28 cellular contexts compared by ENCODE assay signal in the genomic region with DNA sequence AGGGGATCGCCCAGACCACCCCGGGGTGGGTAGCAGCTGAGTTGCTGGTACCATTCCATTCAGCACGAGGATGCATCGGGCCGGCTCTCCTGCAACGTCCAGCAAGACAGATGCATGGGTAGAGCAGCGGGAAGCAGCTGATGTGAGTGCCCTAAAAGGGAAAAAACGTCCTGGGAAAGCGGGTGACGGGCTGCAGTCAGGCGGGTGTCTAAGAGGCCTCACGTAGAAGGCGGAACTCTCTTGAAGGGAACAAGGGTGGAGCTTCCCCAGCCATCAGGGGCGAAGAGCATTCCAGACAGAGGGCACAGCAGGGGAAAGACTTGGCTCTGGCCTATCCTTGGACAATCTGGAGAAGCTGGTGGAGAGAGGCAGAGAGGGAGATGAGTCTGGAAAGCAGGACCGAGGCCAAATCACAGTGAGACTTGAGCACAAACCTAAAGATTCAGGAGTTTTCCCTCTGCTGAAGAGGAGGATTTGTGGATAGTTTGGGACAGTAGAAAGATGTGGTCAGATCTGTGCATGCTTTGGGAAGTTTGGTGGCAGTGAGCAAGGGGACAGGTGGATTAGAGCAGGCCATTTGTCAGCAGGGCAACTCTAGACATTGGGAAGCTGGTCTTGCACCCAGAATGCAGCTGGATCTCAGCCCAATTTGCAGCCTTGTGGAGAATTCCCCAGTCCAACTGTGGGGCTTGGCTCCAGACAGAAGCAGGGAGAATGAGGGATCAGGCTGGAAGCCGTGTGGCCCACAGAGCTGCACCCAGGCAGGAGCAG.
DNase-seq lines count a peak whose midpoint lies in the region; ATAC-seq, FAIRE-seq and TF ChIP-seq lines count a peak whose summit lies in the region.
"Had no signal": no experiment of that assay in that cellular context is flagged by ENCODE, and none has a peak within 500 bp of the region (broad histone marks: within the 10 kb centered on the region; RNA-seq: fewer than 3 reads in every experiment).

No MANE protein-coding gene starts in this region.

- H3K36me3 ChIP-seq in H7 (replicated peaks; ENCODE audit: control insufficient read depth, insufficient read depth, low read length) (no peaks in the 10 kb centered on the region), H1 (ENCODE audit: control insufficient read depth in 2 of 4, insufficient read depth in 4 of 4, low read length in 3 of 4) (no peaks in the 10 kb centered on the region; a peak in 1 of 8 replicates)
- H3K36me3 ChIP-seq: uterus had no signal

- H2AFZ ChIP-seq in H1 (ENCODE audit: low read length) = no peak overlapping the region

- H3K9ac ChIP-seq in H1 (replicated peaks in 1 of 4; ENCODE audit: extremely low read depth in 1 of 4, low read depth in 3 of 4, low read length in 3 of 4) = no peak overlapping the region

- H4K5ac ChIP-seq in H1 (ENCODE audit: insufficient read length, low read depth, low read length) = no peak overlapping the region

- no peak overlapping the region for H3K4me3 Mint-ChIP-seq in nephron progenitor cell
- H3K4me3 Mint-ChIP-seq: activated CD8-positive, alpha-beta T cell treated with anti-CD3 and anti-CD28 coated beads, Interleukin-2, amount 10 ng/mL, durations not matched to agents 7 days and 5 days; activated naive CD4-positive, alpha-beta T cell treated with anti-CD3 and anti-CD28 coated beads, Interleukin-2, amount 50 U/mL, for 24 hours; CD14-positive monocyte; neural crest cell; stimulated activated naive CD8-positive, alpha-beta T cell treated with anti-CD3 and anti-CD28 coated beads, Interleukin-15, Interleukin-2, amounts not matched to agents 100 ng/mL and 50 ng/mL, for 24 hours had no signal

- no peaks in the 10 kb centered on the region for H4K20me1 ChIP-seq in H1 (replicated peaks in 1 of 2; ENCODE audit: control insufficient read depth in 1 of 2, insufficient read depth in 2 of 2, low read length in 2 of 2)

- H3K23me2 ChIP-seq in H1 (ENCODE audit: low read depth, low read length) = no peaks in the 10 kb centered on the region; the same call in 1 of the 2 replicates

- no peak for TF ChIP-seq EP300 in H1 (IDR thresholded peaks at IDR 0.05; ENCODE audit: borderline replicate concordance in 1 of 2, low read depth in 2 of 2, low read length in 2 of 2)

- no peak for TF ChIP-seq POLR2A in H1 (IDR thresholded peaks at IDR 0.05; ENCODE audit: control extremely low read depth in 1 of 2, low read depth in 2 of 2, low read length in 2 of 2)

- DNase-seq in H7 (peak; percentile 64), H1 (ENCODE audit: low read depth in 1 of 2, low spot score in 2 of 2) (no peak), left ventricle myocardium superior (peak; percentile 48), nephron progenitor cell (no peak), NCI-H526 treated with DMSO at 0.1 percent for 48 hours (lab: John Stamatoyannopoulos, UW) (no peak), iPS-NIHi11 (ENCODE audit: low spot score) (no peak), glomerular visceral epithelial cell (ENCODE audit: extremely low spot score) (no peak)
- DNase-seq: activated CD4-positive, alpha-beta T cell treated with anti-CD3 and anti-CD28 coated beads for 4 hours; activated CD8-positive, alpha-beta T cell treated with anti-CD3 and anti-CD28 coated beads, Interleukin-2, amount 10 ng/mL, durations not matched to agents 7 days and 5 days; amygdala; mucosa of descending colon; NCI-H1092 treated with DMSO at 0.1 percent for 48 hours; NCI-H1930; NCI-H526; SHP77 treated with DMSO at 0.1 percent for 48 hours; stimulated activated CD8-positive, alpha-beta memory T cell treated with anti-CD3 and anti-CD28 coated beads, Interleukin-4, amount 100 ng/mL, for 48 hours; T-helper 2 cell had no signal

- no peak for FAIRE-seq in H1 (lab: Jason Lieb, UNC)
- FAIRE-seq: GM12892, K562, keratinocyte had no signal

- 84% methylated on average over 16 of the region's 16 CpGs; no CpG with 5 or more reads in 1 of the 2 experiments for WGBS in H1 (ENCODE audit: extremely low coverage in 1 of 2, insufficient coverage in 1 of 2, insufficient read length in 1 of 2, insufficient replicate concordance in 2 of 2, low coverage in 1 of 2, low lambda C conversion rate in 2 of 2, missing lambda C conversion rate in 1 of 2), 2 experiments

- POLR2A ChIA-PET in H1 (lab: Charles Lee; ENCODE audit: partially characterized antibody) = interaction anchor here (0.8 to 1.5 kb wide), 3 partner anchors 13 to 36 kb away, joined by 3 to 6 read pairs (median 3); no protein-coding TSS in a partner anchor

- H3K9me3 ChIP-seq in H1 (ENCODE audit: insufficient read depth in 2 of 2, low read depth in 1 of 2, low read length in 1 of 2) = no peaks in the 10 kb centered on the region
- H3K9me3 ChIP-seq: mucosa of descending colon, testis, uterus had no signal

- no peak overlapping the region for H2BK120ac ChIP-seq in H1 (replicated peaks; ENCODE audit: low read depth, low read length)

- no peak for TF ChIP-seq RAD21 in H1 (IDR thresholded peaks at IDR 0.05 in 1 of 2, conservative IDR thresholded peaks at IDR 0.05 in 1 of 2; ENCODE audit: low read depth in 2 of 2, low read length in 2 of 2)

- H2AK5ac ChIP-seq in H1 (ENCODE audit: low read depth, low read length) = no peak overlapping the region

- H2BK20ac ChIP-seq in H1 (ENCODE audit: low read length) = peak overlapping the region; percentile 1; the same call in 1 of the 2 replicates

- intact Hi-C loops in left ventricle myocardium superior (cut with micrococcal nuclease) = no loop called here

- H3K56ac ChIP-seq in H1 (replicated peaks; ENCODE audit: insufficient read length, low read depth, low read length) = no peak overlapping the region

- no peak overlapping the region; the same call in 1 of the 2 replicates for H2BK12ac ChIP-seq in H1 (ENCODE audit: low read depth, low read length)

- no peak overlapping the region for H3K4me3 ChIP-seq in H7 (ENCODE audit: insufficient read depth, low read depth, low read length)
- no peak overlapping the region for H3K4me3 ChIP-seq in H1 (ENCODE audit: extremely low read depth in 1 of 4, insufficient read depth in 2 of 4, low read depth in 3 of 4, low read length in 4 of 4)
- H3K4me3 ChIP-seq: K562, mucosa of descending colon, testis, uterus had no signal

- H3K27ac ChIP-seq in H1 (ENCODE audit: low read depth, low read length) = no peak overlapping the region
- H3K27ac ChIP-seq: testis had no signal

- no peak for TF ChIP-seq CTCF in H1 (IDR thresholded peaks at IDR 0.05; ENCODE audit: control extremely low read depth in 1 of 3, insufficient read depth in 1 of 3, low read depth in 1 of 3, low read length in 3 of 3)
- no peak for TF ChIP-seq CTCF in nephron progenitor cell (IDR thresholded peaks at IDR 0.05)

- peaks cover 19% of the 10 kb centered on the region for H3K27me3 Mint-ChIP-seq in nephron progenitor cell (ENCODE audit: low read depth, poor library complexity)

- no peak overlapping the region for H3K23ac ChIP-seq in H1 (ENCODE audit: insufficient read length)

- peak; percentile 70 for ATAC-seq in left ventricle myocardium superior
- ATAC-seq in GM19455 (IDR thresholded peaks at IDR 0.05; ENCODE audit: unreplicated experiment) = no peak
- ATAC-seq: activated CD8-positive, alpha-beta T cell treated with anti-CD3 and anti-CD28 coated beads, Interleukin-2, amount 10 ng/mL, durations not matched to agents 7 days and 5 days; K562; mucosa of descending colon; Panc1 had no signal

- 0 out of 4 replicates have a peak overlapping the region, but pooled peaks of 1 of the 2 experiments have one; percentile 11 for H3K4me2 ChIP-seq in H1 (ENCODE audit: insufficient read depth in 1 of 2, low read depth in 2 of 2, low read length in 2 of 2)

- peak overlapping the region; percentile 54; the same call in 1 of the 2 replicates for H4K8ac ChIP-seq in H1 (ENCODE audit: extremely low read depth, insufficient read depth, low read length)

- H2BK15ac ChIP-seq in H1 (ENCODE audit: low read length) = no peak overlapping the region

- H3K79me1 ChIP-seq in H1 (ENCODE audit: low read depth, low read length) = no peaks in the 10 kb centered on the region

- H3K79me2 ChIP-seq in H1 (ENCODE audit: control insufficient read depth in 1 of 2, insufficient read depth in 2 of 2, low read length in 2 of 2) = no peaks in the 10 kb centered on the region

- H3K4ac ChIP-seq in H1 (replicated peaks; ENCODE audit: insufficient read length, low read depth, low read length) = no peak overlapping the region

- H2BK5ac ChIP-seq in H1 (ENCODE audit: low read depth, low read length) = no peak overlapping the region

- CTCF ChIA-PET in H1 (lab: Charles Lee; ENCODE audit: partially characterized antibody) = interaction anchor here (0.8 to 6.3 kb wide), 15 partner anchors 8 to 330 kb away, joined by 3 to 26 read pairs (median 5); a partner anchor contains a TSS

- no peak overlapping the region for H3K14ac ChIP-seq in H1 (ENCODE audit: insufficient read length)

- no peak overlapping the region for H4K91ac ChIP-seq in H1 (replicated peaks; ENCODE audit: insufficient read length, low read length)

- no peaks in the 10 kb centered on the region for H3K36me3 Mint-ChIP-seq in nephron progenitor cell (ENCODE audit: low read depth)
- H3K36me3 Mint-ChIP-seq: activated naive CD4-positive, alpha-beta T cell treated with anti-CD3 and anti-CD28 coated beads, Interleukin-2, amount 50 U/mL, for 24 hours; CD14-positive monocyte had no signal

- peaks cover 1 to 36% (median 17%) of the 10 kb centered on the region in 4 experiments for H3K4me1 ChIP-seq in H1 (replicated peaks in 1 of 4; ENCODE audit: control insufficient read depth in 3 of 4, insufficient read depth in 4 of 4, low read length in 3 of 4)

- H3K9me3 Mint-ChIP-seq in nephron progenitor cell = no peaks in the 10 kb centered on the region
- H3K9me3 Mint-ChIP-seq: activated naive CD4-positive, alpha-beta T cell treated with anti-CD3 and anti-CD28 coated beads, Interleukin-2, amount 50 U/mL, for 24 hours; CD14-positive monocyte; neural crest cell; stimulated activated naive CD8-positive, alpha-beta T cell treated with anti-CD3 and anti-CD28 coated beads, Interleukin-15, Interleukin-2, amounts not matched to agents 100 ng/mL and 50 ng/mL, for 24 hours had no signal

- H3K18ac ChIP-seq in H1 (ENCODE audit: extremely low read depth, low read length) = peak overlapping the region; percentile 1; the same call in 1 of the 2 replicates

- H3K4me1 Mint-ChIP-seq in nephron progenitor cell = peaks cover 48% of the 10 kb centered on the region
- H3K4me1 Mint-ChIP-seq: activated naive CD4-positive, alpha-beta T cell treated with anti-CD3 and anti-CD28 coated beads, Interleukin-2, amount 50 U/mL, for 24 hours had no signal

- H3K27me3 ChIP-seq in H7 (ENCODE audit: control insufficient read depth, insufficient read depth, low read length) (no peaks in the 10 kb centered on the region), H1 (replicated peaks in 1 of 4; ENCODE audit: control insufficient read depth in 3 of 4, extremely low read depth in 1 of 4, insufficient read depth in 3 of 4, low read length in 3 of 4) (no peaks in the 10 kb centered on the region)
- H3K27me3 ChIP-seq: testis, uterus had no signal

- H3K27ac Mint-ChIP-seq in nephron progenitor cell = peak overlapping the region; percentile 87
- H3K27ac Mint-ChIP-seq: activated CD8-positive, alpha-beta T cell treated with anti-CD3 and anti-CD28 coated beads, Interleukin-2, amount 10 ng/mL, durations not matched to agents 7 days and 5 days; activated naive CD4-positive, alpha-beta T cell treated with anti-CD3 and anti-CD28 coated beads, Interleukin-2, amount 50 U/mL, for 24 hours; CD14-positive monocyte; stimulated activated naive CD8-positive, alpha-beta T cell treated with anti-CD3 and anti-CD28 coated beads, Interleukin-15, Interleukin-2, amounts not matched to agents 100 ng/mL and 50 ng/mL, for 24 hours had no signal

Comparison
In these comparisons a context has a peak if more than half of its experiments do, and no peak if none do; other contexts are left out.
1. DNase-seq: peak in H7 (single experiment) and left ventricle myocardium superior (single experiment); none in H1 (0 of 2), nephron progenitor cell (single experiment), NCI-H526 treated with DMSO at 0.1 percent for 48 hours (single experiment), iPS-NIHi11 (single experiment) and glomerular visceral epithelial cell (single experiment).